Comparison of ENCODE assay signal across 1 cellular context in genomic region chr10:104322416-104322782, GRCh38.
TF ChIP-seq lines count a peak whose summit lies in the region.

No MANE protein-coding gene starts in this region.

TF ChIP-seq in GM23338, 12 proteins besides CTCF, POLR2A, EP300 and RAD21 (continued from another document):
- no peak for TF ChIP-seq ZNF462 (CRISPR knock-in tag; IDR thresholded peaks at IDR 0.05)
- TF ChIP-seq POLR2AphosphoS5 (IDR thresholded peaks at IDR 0.05; ENCODE audit: low read depth), result no peak
- TF ChIP-seq CREB1 (CRISPR knock-in tag; IDR thresholded peaks at IDR 0.05; ENCODE audit: low read depth), result no peak
